12 cellular contexts compared by ENCODE assay signal in the genomic region with DNA sequence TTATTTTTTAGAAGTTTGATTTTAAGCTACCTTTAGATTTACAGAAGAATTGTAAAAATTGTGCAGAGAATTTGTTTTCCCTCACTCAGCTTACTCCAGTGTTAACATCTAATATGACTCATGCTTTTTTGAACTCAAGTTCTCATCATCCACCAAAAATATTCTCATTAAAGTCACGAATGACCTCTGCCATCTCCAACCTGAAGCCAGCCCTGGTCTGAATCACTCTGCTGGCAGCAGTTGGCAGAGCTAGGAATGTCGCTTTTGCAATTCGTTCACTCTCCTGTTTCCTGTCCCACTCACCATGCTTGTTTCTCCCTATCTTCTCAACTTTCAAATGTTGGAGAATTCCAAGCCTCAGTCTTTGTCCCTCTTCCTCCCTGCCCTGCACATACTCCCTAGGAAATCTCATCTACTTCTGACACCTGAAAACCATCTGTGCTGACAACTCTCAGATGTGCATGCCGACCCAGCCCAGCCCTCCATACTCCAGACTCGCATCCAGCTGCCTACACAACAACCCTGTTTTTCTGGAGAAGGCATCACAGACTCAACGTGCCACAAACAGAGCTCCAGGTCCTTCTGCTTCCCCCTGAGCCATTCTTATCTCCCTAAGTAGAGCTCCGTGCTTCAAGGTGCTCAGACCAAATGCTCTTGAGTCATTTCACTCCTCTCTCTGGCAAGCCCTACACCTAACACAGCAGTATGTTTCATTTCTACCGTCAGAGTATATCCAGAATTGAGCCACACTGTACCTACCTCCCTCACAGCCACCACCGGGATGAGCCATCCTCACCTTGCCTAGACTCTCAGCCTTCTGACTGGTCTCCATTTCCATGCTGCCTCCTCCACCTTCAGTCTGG. TPM values are rescaled to one million over a fixed set of nuclear protein-coding genes. Genes with fewer than 3 reads are reported as not detected.
DNase-seq lines count a peak whose midpoint lies in the region; ATAC-seq and TF ChIP-seq lines count a peak whose summit lies in the region.
"Had no signal": no experiment of that assay in that cellular context is flagged by ENCODE, and none has a peak within 500 bp of the region (broad histone marks: within the 10 kb centered on the region; RNA-seq: fewer than 3 reads in every experiment).

No MANE protein-coding gene starts in this region.

- no peaks in the 10 kb centered on the region for H3K36me3 ChIP-seq in DND-41 (ENCODE audit: insufficient read depth, low read length)
- no peaks in the 10 kb centered on the region for H3K36me3 ChIP-seq in GM23248 (ENCODE audit: low read depth)
- H3K36me3 ChIP-seq in PC-3 (ENCODE audit: low read depth, low read length): no peaks in the 10 kb centered on the region

- H3K79me2 ChIP-seq in DND-41 (ENCODE audit: insufficient read depth, low read length): no peaks in the 10 kb centered on the region
- H3K79me2 ChIP-seq in GM23248 (ENCODE audit: insufficient read depth): no peaks in the 10 kb centered on the region
- H3K79me2 ChIP-seq in PC-3 (ENCODE audit: low read length): no peaks in the 10 kb centered on the region

- POLR2A ChIA-PET in PC-3 (lab: Charles Lee; ENCODE audit: unreplicated experiment): no interaction called here

- in situ Hi-C loops in GM23248 (cut with MboI) (no loop called here), KBM-7 (cut with MboI; ENCODE audit: low pct_unique_long_range_greater_than_20kb, low sequenced_read_pairs) (no loop called here)

- BruUV-seq in PC-3 (replicated peaks; lab: Mats Ljungman, UMichigan): no TSS peak

- WGBS in GM23248 (ENCODE audit: low coverage in 1 of 2, low lambda C conversion rate in 2 of 2, missing lambda C conversion rate in 2 of 2), 2 experiments: 23% methylated on average over 9 of the region's 9 CpGs

- H3K9me3 ChIP-seq in DND-41 (ENCODE audit: insufficient read depth, low read length, severe bottlenecking) (no peaks in the 10 kb centered on the region), GM23248 (ENCODE audit: low read depth) (no peaks in the 10 kb centered on the region), PC-3 (ENCODE audit: low read length) (no peaks in the 10 kb centered on the region)

- H2AFZ ChIP-seq in DND-41 (ENCODE audit: low read depth, low read length): no peak overlapping the region
- no peak overlapping the region for H2AFZ ChIP-seq in GM23248
- peak overlapping the region; percentile 9; the same call in 1 of the 2 replicates for H2AFZ ChIP-seq in PC-3 (ENCODE audit: low read length)

- peaks cover 51% of the 10 kb centered on the region for H3K4me1 ChIP-seq in DND-41 (ENCODE audit: insufficient read depth, low read length)
- peaks cover 27% of the 10 kb centered on the region for H3K4me1 ChIP-seq in GM23248 (ENCODE audit: insufficient read depth)
- H3K4me1 ChIP-seq in PC-3 (ENCODE audit: insufficient read depth, low read length): peaks cover 21% of the 10 kb centered on the region

- H4K20me1 ChIP-seq in DND-41 (ENCODE audit: insufficient read depth, low read length) (no peaks in the 10 kb centered on the region), GM23248 (ENCODE audit: insufficient read depth) (no peaks in the 10 kb centered on the region), PC-3 (ENCODE audit: low read length) (no peaks in the 10 kb centered on the region)

- H3K9me2 ChIP-seq in GM23248 (ENCODE audit: insufficient read depth): no peaks in the 10 kb centered on the region
- no peaks in the 10 kb centered on the region for H3K9me2 ChIP-seq in PC-3 (replicated peaks; ENCODE audit: low read length)

- H3F3A ChIP-seq in GM23248 (ENCODE audit: insufficient read depth) (peaks cover 19% of the 10 kb centered on the region), PC-3 (ENCODE audit: low read length, unreplicated experiment) (no peaks in the 10 kb centered on the region)

- peak; percentile 7; the same call in 1 of the 3 replicates for ATAC-seq in DND-41 (ENCODE audit: insufficient read depth, low read depth)
- ATAC-seq in PC-3: peak; percentile 54

- H3K4me3 ChIP-seq in DND-41 (ENCODE audit: low read depth in 1 of 2, low read length in 2 of 2): no peak overlapping the region
- no peak overlapping the region; the same call in 1 of the 2 replicates for H3K4me3 ChIP-seq in GM23248
- H3K4me3 ChIP-seq in PC-3 (ENCODE audit: low read length): no peak overlapping the region

- H3K9ac ChIP-seq in DND-41 (ENCODE audit: low read depth, low read length): no peak overlapping the region; the same call in 1 of the 2 replicates
- no peak overlapping the region for H3K9ac ChIP-seq in GM23248
- H3K9ac ChIP-seq in PC-3 (ENCODE audit: low read length): no peak overlapping the region

- DNase-seq in DND-41: no peak
- peak; percentile 87 for DNase-seq in GM23248
- DNase-seq in PC-3: peak; percentile 79
- peak; percentile 69 for DNase-seq in kidney tubule cell (ENCODE audit: low spot score)
- no peak for DNase-seq in NCI-H2171 (lab: John Stamatoyannopoulos, UW)
- DNase-seq in anterior cingulate cortex (lab: John Stamatoyannopoulos, UW): no peak
- DNase-seq in mesenteric fat pad (ENCODE audit: low spot score): no peak
- no peak for DNase-seq in KBM-7
- DNase-seq: activated T-cell treated with anti-CD3 and anti-CD28 coated beads for 4 hours, NCI-H2107 had no signal

- no peak for TF ChIP-seq CTCF in DND-41 (IDR thresholded peaks at IDR 0.05; ENCODE audit: borderline replicate concordance, extremely low read depth, low read length, poor library complexity, severe bottlenecking)
- no peak for TF ChIP-seq CTCF in PC-3 (conservative IDR thresholded peaks at IDR 0.05; ENCODE audit: low read depth, low read length)

- intact Hi-C loops in PC-3 (cut with micrococcal nuclease): no loop called here

- no peak overlapping the region for H3K4me2 ChIP-seq in DND-41 (ENCODE audit: insufficient read depth, low read length)
- H3K4me2 ChIP-seq in GM23248 (ENCODE audit: unreplicated experiment): peak overlapping the region; percentile 46
- peak overlapping the region; percentile 27 for H3K4me2 ChIP-seq in PC-3 (ENCODE audit: low read length)

- H3K27me3 ChIP-seq in DND-41 (ENCODE audit: insufficient read depth, low read length, poor library complexity): no peaks in the 10 kb centered on the region
- H3K27me3 ChIP-seq in GM23248 (replicated peaks; ENCODE audit: insufficient read depth): no peaks in the 10 kb centered on the region
- H3K27me3 ChIP-seq in PC-3 (ENCODE audit: low read length): no peaks in the 10 kb centered on the region

- H3K27ac ChIP-seq in DND-41 (ENCODE audit: low read length) (peak overlapping the region; percentile 45), GM23248 (no peak overlapping the region), PC-3 (ENCODE audit: low read length) (peak overlapping the region; percentile 72)

- CTCF ChIA-PET in PC-3 (lab: Charles Lee): no interaction called here

RNA-seq across cellular contexts. Expression of gene PRR23E, which starts 24.9 kb away (rescaled TPM):
- total RNA-seq in GM23248 (2014; rRNA removed; shearing (Covaris generic)): not detected in 2 replicates
- polyA plus RNA-seq in GM23248 (2016; fragmentation: Nextera tagmentation; extraction: Ambion mirVana): not detected in 2 replicates
- total RNA-seq in PC-3 (2014; rRNA removed) (not detected in 2 replicates), mesenteric fat pad (not detected)
- total RNA-seq: skeletal muscle tissue had no signal
- polyA plus RNA-seq: esophagus had no signal

Comparison
In these comparisons a context has a peak if more than half of its experiments do, and no peak if none do; other contexts are left out.
1. DNase-seq: peak in GM23248 (single experiment), PC-3 (single experiment) and kidney tubule cell (single experiment); none in DND-41 (single experiment), NCI-H2171 (single experiment), anterior cingulate cortex (0 of 58), mesenteric fat pad (single experiment) and KBM-7 (single experiment).